ENCODE assay signal across 11 cellular contexts in the genomic region with DNA sequence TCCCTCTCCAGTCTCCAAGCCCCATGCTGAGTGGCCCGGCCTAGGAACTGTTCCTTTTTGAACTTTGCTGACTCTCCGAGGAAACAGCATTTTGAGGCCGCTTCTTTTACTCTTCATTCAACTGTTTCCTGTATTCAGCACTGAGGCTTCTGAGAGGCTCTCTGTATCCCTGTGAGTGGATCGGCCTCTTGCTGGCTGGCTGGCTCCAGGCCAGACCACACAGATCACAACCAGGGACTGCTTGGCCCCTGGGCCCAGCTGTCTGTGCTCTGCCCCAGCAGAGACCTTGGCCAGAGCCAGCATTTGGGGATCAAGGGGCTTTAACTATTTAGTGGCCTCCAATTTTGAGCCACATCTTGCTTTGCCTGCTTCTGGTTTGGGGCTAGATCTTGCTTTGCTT.
A peak's percentile ranks its signal among the peaks of the same experiment; 100 is the strongest.
DNase-seq lines count a peak whose midpoint lies in the region; ATAC-seq and TF ChIP-seq lines count a peak whose summit lies in the region.
"Had no signal": no experiment of that assay in that cellular context is flagged by ENCODE, and none has a peak within 500 bp of the region (broad histone marks: within the 10 kb centered on the region; RNA-seq: fewer than 3 reads in every experiment).

No MANE protein-coding gene starts in this region.

- peaks cover 17% of the 10 kb centered on the region for H3K4me1 Mint-ChIP-seq in activated CD8-positive, alpha-beta T cell treated with anti-CD3 and anti-CD28 coated beads, Interleukin-2, amount 10 ng/mL, durations not matched to agents 7 days and 5 days (ENCODE audit: low read depth)
- H3K4me1 Mint-ChIP-seq in activated CD8-positive, alpha-beta T cell treated with anti-CD3 and anti-CD28 coated beads for 36 hours (ENCODE audit: low read depth), result peaks cover 10% of the 10 kb centered on the region

- peaks cover 5% of the 10 kb centered on the region for H3K4me1 ChIP-seq in left ventricle myocardium inferior
- no peaks in the 10 kb centered on the region for H3K4me1 ChIP-seq in upper lobe of right lung

- H3K27me3 Mint-ChIP-seq in activated CD8-positive, alpha-beta T cell treated with anti-CD3 and anti-CD28 coated beads, Interleukin-2, amount 10 ng/mL, durations not matched to agents 7 days and 5 days (ENCODE audit: low read depth), result no peaks in the 10 kb centered on the region
- peaks cover 4% of the 10 kb centered on the region for H3K27me3 Mint-ChIP-seq in activated CD8-positive, alpha-beta T cell treated with anti-CD3 and anti-CD28 coated beads for 36 hours

- CTCF ChIA-PET in activated CD8-positive, alpha-beta T cell treated with anti-CD3 and anti-CD28 coated beads, Interleukin-2, amount 10 ng/mL, durations not matched to agents 7 days and 5 days (lab: Charles Lee), result interaction anchor here (1.1 to 1.5 kb wide), 3 partner anchors 12 to 602 kb away, joined by 3 to 5 read pairs (median 3); a partner anchor contains a TSS
- CTCF ChIA-PET in activated CD8-positive, alpha-beta T cell treated with anti-CD3 and anti-CD28 coated beads for 36 hours (lab: Charles Lee), result no interaction called here
- CTCF ChIA-PET in GM10248 (lab: Yijun Ruan, JAX), result interaction anchor here (1.1 kb wide), 1 partner anchor 15 kb away, joined by 4 read pairs; no protein-coding TSS in a partner anchor

- peak overlapping the region; percentile 53 for H3K27ac Mint-ChIP-seq in activated CD8-positive, alpha-beta T cell treated with anti-CD3 and anti-CD28 coated beads, Interleukin-2, amount 10 ng/mL, durations not matched to agents 7 days and 5 days
- H3K27ac Mint-ChIP-seq in activated CD8-positive, alpha-beta T cell treated with anti-CD3 and anti-CD28 coated beads for 36 hours, result no peak overlapping the region

- no peaks in the 10 kb centered on the region for H3K36me3 ChIP-seq in left ventricle myocardium inferior
- H3K36me3 ChIP-seq in upper lobe of right lung, result no peaks in the 10 kb centered on the region

- no peak overlapping the region for H3K27ac ChIP-seq in left ventricle myocardium inferior (replicated peaks)
- no peak overlapping the region for H3K27ac ChIP-seq in upper lobe of right lung

- intact Hi-C loops in activated CD8-positive, alpha-beta T cell treated with anti-CD3 and anti-CD28 coated beads for 36 hours (cut with micrococcal nuclease), result no loop called here
- intact Hi-C loops in left ventricle myocardium inferior (cut with micrococcal nuclease), result no loop called here
- intact Hi-C loops in upper lobe of right lung (cut with DNase I), result no loop called here

- no peaks in the 10 kb centered on the region for H3K27me3 ChIP-seq in left ventricle myocardium inferior (ENCODE audit: low read depth)
- no peaks in the 10 kb centered on the region for H3K27me3 ChIP-seq in upper lobe of right lung

- no peak for TF ChIP-seq POLR2A in GM18505 (IDR thresholded peaks at IDR 0.05; ENCODE audit: borderline replicate concordance, extremely low read depth, insufficient read depth, insufficient read length)

- H3K9me3 ChIP-seq in left ventricle myocardium inferior (replicated peaks) (peaks cover 11% of the 10 kb centered on the region), upper lobe of right lung (no peaks in the 10 kb centered on the region)

- no peak overlapping the region for H3K4me3 Mint-ChIP-seq in activated CD8-positive, alpha-beta T cell treated with anti-CD3 and anti-CD28 coated beads, Interleukin-2, amount 10 ng/mL, durations not matched to agents 7 days and 5 days
- no peak overlapping the region for H3K4me3 Mint-ChIP-seq in activated CD8-positive, alpha-beta T cell treated with anti-CD3 and anti-CD28 coated beads for 36 hours

- no peak for DNase-seq in activated CD8-positive, alpha-beta T cell treated with anti-CD3 and anti-CD28 coated beads, Interleukin-2, amount 10 ng/mL, durations not matched to agents 7 days and 5 days
- no peak for DNase-seq in activated CD8-positive, alpha-beta T cell treated with anti-CD3 and anti-CD28 coated beads for 36 hours
- DNase-seq in SK-MEL-5 (ENCODE audit: low read depth, low spot score) (peak; percentile 15), left ventricle myocardium inferior (peak; percentile 27), upper lobe of right lung (no peak), GM10248 (ENCODE audit: extremely low spot score) (no peak)
- DNase-seq: effector memory CD4-positive, alpha-beta T cell; SIG-M5 had no signal

- POLR2A ChIA-PET in activated CD8-positive, alpha-beta T cell treated with anti-CD3 and anti-CD28 coated beads, Interleukin-2, amount 10 ng/mL, durations not matched to agents 7 days and 5 days (lab: Charles Lee), result no interaction called here
- POLR2A ChIA-PET in activated CD8-positive, alpha-beta T cell treated with anti-CD3 and anti-CD28 coated beads for 36 hours (lab: Charles Lee), result no interaction called here
- POLR2A ChIA-PET in GM10248 (lab: Yijun Ruan, JAX), result no interaction called here

- no peak for TF ChIP-seq CTCF in activated CD8-positive, alpha-beta T cell treated with anti-CD3 and anti-CD28 coated beads for 36 hours (IDR thresholded peaks at IDR 0.05)
- TF ChIP-seq CTCF in left ventricle myocardium inferior (IDR thresholded peaks at IDR 0.05; ENCODE audit: borderline replicate concordance) (no peak), upper lobe of right lung (IDR thresholded peaks at IDR 0.05) (no peak), GM10248 (IDR thresholded peaks at IDR 0.05; ENCODE audit: control extremely low read depth, extremely low read depth, low read depth, missing control alignments) (no peak)

- no peak for ATAC-seq in activated CD8-positive, alpha-beta T cell treated with anti-CD3 and anti-CD28 coated beads, Interleukin-2, amount 10 ng/mL, durations not matched to agents 7 days and 5 days
- no peak for ATAC-seq in activated CD8-positive, alpha-beta T cell treated with anti-CD3 and anti-CD28 coated beads for 36 hours
- ATAC-seq in upper lobe of right lung (peak; percentile 45), GM18505 (IDR thresholded peaks at IDR 0.05; ENCODE audit: unreplicated experiment) (no peak), GM18517 (IDR thresholded peaks at IDR 0.05; ENCODE audit: unreplicated experiment) (no peak)
- ATAC-seq: K562 had no signal

- H3K4me3 ChIP-seq in left ventricle myocardium inferior (no peak overlapping the region), upper lobe of right lung (no peak overlapping the region)
- H3K4me3 ChIP-seq: K562 had no signal

- in situ Hi-C loops in SK-MEL-5 (cut with HindIII; ENCODE audit: low pct_unique_long_range_greater_than_20kb, low sequenced_read_pairs), result no loop called here

- no peaks in the 10 kb centered on the region for H3K36me3 Mint-ChIP-seq in activated CD8-positive, alpha-beta T cell treated with anti-CD3 and anti-CD28 coated beads, Interleukin-2, amount 10 ng/mL, durations not matched to agents 7 days and 5 days (ENCODE audit: low read depth)
- no peaks in the 10 kb centered on the region for H3K36me3 Mint-ChIP-seq in activated CD8-positive, alpha-beta T cell treated with anti-CD3 and anti-CD28 coated beads for 36 hours (ENCODE audit: low read depth)

- H3K9me3 Mint-ChIP-seq in activated CD8-positive, alpha-beta T cell treated with anti-CD3 and anti-CD28 coated beads, Interleukin-2, amount 10 ng/mL, durations not matched to agents 7 days and 5 days (ENCODE audit: insufficient read depth), result no peaks in the 10 kb centered on the region
- H3K9me3 Mint-ChIP-seq in activated CD8-positive, alpha-beta T cell treated with anti-CD3 and anti-CD28 coated beads for 36 hours, result peaks cover 3% of the 10 kb centered on the region

Comparison
In these comparisons a context has a peak if more than half of its experiments do, and no peak if none do; other contexts are left out.
1. DNase-seq: peak in SK-MEL-5 (single experiment) and left ventricle myocardium inferior (single experiment); none in activated CD8-positive, alpha-beta T cell treated with anti-CD3 and anti-CD28 coated beads, Interleukin-2, amount 10 ng/mL, durations not matched to agents 7 days and 5 days (single experiment), activated CD8-positive, alpha-beta T cell treated with anti-CD3 and anti-CD28 coated beads for 36 hours (single experiment), upper lobe of right lung (single experiment) and GM10248 (single experiment).